In the genomic region with DNA sequence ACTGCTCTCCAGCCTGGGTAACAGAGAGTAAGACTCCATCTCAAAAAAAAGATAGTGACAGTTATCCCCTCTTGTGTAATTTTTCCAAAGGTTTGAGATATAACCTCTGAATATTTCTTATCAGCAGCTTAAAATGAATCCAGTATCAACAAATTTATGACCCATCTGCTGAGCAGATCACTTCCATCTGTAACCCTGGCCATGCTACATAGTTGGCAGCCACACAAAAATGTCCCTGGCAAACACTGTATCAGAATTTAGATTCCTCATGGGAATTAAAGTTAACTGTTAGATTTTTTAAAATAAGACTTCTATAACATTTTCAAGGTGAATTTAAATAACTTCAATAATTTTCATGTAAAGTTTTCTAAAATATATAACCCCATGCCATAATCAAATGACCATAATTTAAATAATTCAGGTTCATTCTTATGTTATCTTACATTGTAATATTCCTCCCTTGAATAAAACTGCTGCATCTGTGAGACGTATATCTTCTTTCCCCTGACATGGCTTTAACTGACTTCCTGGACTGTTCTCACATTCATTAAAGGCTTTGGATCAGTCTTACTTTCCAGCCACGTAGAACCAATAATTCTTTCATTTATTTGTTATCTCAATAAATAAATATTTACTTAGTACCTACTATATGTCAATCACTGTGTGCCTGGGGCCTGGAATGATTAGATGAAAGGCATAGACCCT, we compare ENCODE assay signal across 19 cellular contexts. TPM values are rescaled to one million over a fixed set of nuclear protein-coding genes. Genes with fewer than 3 reads are reported as not detected.
DNase-seq lines count a peak whose midpoint lies in the region; ATAC-seq and TF ChIP-seq lines count a peak whose summit lies in the region.
"Had no signal": no experiment of that assay in that cellular context is flagged by ENCODE, and none has a peak within 500 bp of the region (broad histone marks: within the 10 kb centered on the region; RNA-seq: fewer than 3 reads in every experiment).

No MANE protein-coding gene starts in this region.

- H4K20me1 ChIP-seq in osteoblast (ENCODE audit: insufficient read depth, low read length) (no peaks in the 10 kb centered on the region), hepatocyte (ENCODE audit: insufficient read depth, poor library complexity, severe bottlenecking) (no peaks in the 10 kb centered on the region)

- H3K4me1 ChIP-seq in osteoblast (ENCODE audit: insufficient read depth, low read length) (peaks cover 19% of the 10 kb centered on the region), hepatocyte (ENCODE audit: insufficient read depth) (peaks cover 7% of the 10 kb centered on the region)
- H3K4me1 ChIP-seq: foreskin keratinocyte, Peyer's patch had no signal

- H3K4me3 Mint-ChIP-seq in CD14-positive monocyte: no peak overlapping the region
- H3K4me3 Mint-ChIP-seq in activated T-helper 1 cell treated with anti-CD3 and anti-CD28 coated beads, Interleukin-12 subunit alpha, Interleukin-12 subunit beta, Interleukin-2, Interleukin-4 antibody, amounts not matched to agents 30 ng/mL and 10 ng/mL and 1 ng/mL, durations not matched to agents 14 hours and 24 hours and 36 hours: no peak overlapping the region
- H3K4me3 Mint-ChIP-seq: activated naive CD8-positive, alpha-beta T cell; type B pancreatic cell had no signal

- H3K27me3 ChIP-seq in osteoblast (ENCODE audit: insufficient read depth, low read length) (peaks cover 4% of the 10 kb centered on the region), hepatocyte (no peaks in the 10 kb centered on the region)
- H3K27me3 ChIP-seq: foreskin keratinocyte, Peyer's patch had no signal

- H3K9me3 ChIP-seq in osteoblast (ENCODE audit: low read depth, low read length): no peaks in the 10 kb centered on the region
- no peaks in the 10 kb centered on the region for H3K9me3 ChIP-seq in hepatocyte (ENCODE audit: low read depth)
- H3K9me3 ChIP-seq: Peyer's patch had no signal

- peak; percentile 71 for DNase-seq in GM03348 (ENCODE audit: low spot score)
- DNase-seq in NCI-H446 treated with DMSO at 0.1 percent for 48 hours (lab: John Stamatoyannopoulos, UW): peak; percentile 10
- peak; percentile 68 for DNase-seq in cerebellum (ENCODE audit: low spot score)
- DNase-seq in osteoblast (ENCODE audit: insufficient read length, low spot score, missing footprints): peak; percentile 77
- no peak for DNase-seq in hepatocyte (ENCODE audit: low spot score)
- no peak for DNase-seq in CD14-positive monocyte (ENCODE audit: low spot score)
- DNase-seq in left lobe of liver (ENCODE audit: low spot score): no peak
- DNase-seq in activated T-helper 1 cell treated with anti-CD3 and anti-CD28 coated beads, Interleukin-12 subunit alpha, Interleukin-12 subunit beta, Interleukin-2, Interleukin-4 antibody, amounts not matched to agents 30 ng/mL and 10 ng/mL and 1 ng/mL, durations not matched to agents 14 hours and 24 hours and 36 hours (ENCODE audit: low spot score): no peak
- DNase-seq: activated CD4-positive, alpha-beta T cell treated with anti-CD3 and anti-CD28 coated beads, Interleukin-2, amount 50 U/mL, for 48 hours; activated T-cell treated with anti-CD3 and anti-CD28 coated beads, Interleukin-2, amount 50 U/mL, for 1 hour; DND-41; effector CD8-positive, alpha-beta T cell; foreskin keratinocyte; midbrain; NCI-H82; Peyer's patch; stimulated activated naive CD4-positive, alpha-beta T cell treated with Interleukin-2 at 50 U/mL for 16 hours had no signal

- no peak overlapping the region for H3K27ac ChIP-seq in osteoblast (ENCODE audit: low read depth, low read length)
- H3K27ac ChIP-seq in hepatocyte: no peak overlapping the region
- H3K27ac ChIP-seq: foreskin keratinocyte, Peyer's patch had no signal

- ATAC-seq in left lobe of liver: no peak
- ATAC-seq: foreskin keratinocyte had no signal

- H3K36me3 Mint-ChIP-seq in CD14-positive monocyte: no peaks in the 10 kb centered on the region
- peaks cover 3% of the 10 kb centered on the region for H3K36me3 Mint-ChIP-seq in activated T-helper 1 cell treated with anti-CD3 and anti-CD28 coated beads, Interleukin-12 subunit alpha, Interleukin-12 subunit beta, Interleukin-2, Interleukin-4 antibody, amounts not matched to agents 30 ng/mL and 10 ng/mL and 1 ng/mL, durations not matched to agents 14 hours and 24 hours and 36 hours (ENCODE audit: low read depth)
- H3K36me3 Mint-ChIP-seq: activated naive CD8-positive, alpha-beta T cell; type B pancreatic cell had no signal

- H3K36me3 ChIP-seq in osteoblast (ENCODE audit: insufficient read depth, low read length) (no peaks in the 10 kb centered on the region), hepatocyte (replicated peaks; ENCODE audit: insufficient read depth, low read depth) (no peaks in the 10 kb centered on the region)
- H3K36me3 ChIP-seq: Peyer's patch had no signal

- H3K4me3 ChIP-seq in osteoblast (ENCODE audit: insufficient read depth, low read length): no peak overlapping the region
- H3K4me3 ChIP-seq in hepatocyte: no peak overlapping the region
- H3K4me3 ChIP-seq: Peyer's patch had no signal

- intact Hi-C loops in CD14-positive monocyte (cut with micrococcal nuclease): no loop called here
- intact Hi-C loops in activated T-helper 1 cell treated with anti-CD3 and anti-CD28 coated beads, Interleukin-12 subunit alpha, Interleukin-12 subunit beta, Interleukin-2, Interleukin-4 antibody, amounts not matched to agents 30 ng/mL and 10 ng/mL and 1 ng/mL, durations not matched to agents 14 hours and 24 hours and 36 hours (cut with micrococcal nuclease): no loop called here

- peaks cover 10% of the 10 kb centered on the region for H3K4me1 Mint-ChIP-seq in CD14-positive monocyte
- H3K4me1 Mint-ChIP-seq in activated T-helper 1 cell treated with anti-CD3 and anti-CD28 coated beads, Interleukin-12 subunit alpha, Interleukin-12 subunit beta, Interleukin-2, Interleukin-4 antibody, amounts not matched to agents 30 ng/mL and 10 ng/mL and 1 ng/mL, durations not matched to agents 14 hours and 24 hours and 36 hours (ENCODE audit: low read depth): peaks cover 16% of the 10 kb centered on the region

- 31% methylated on average over 2 of the region's 2 CpGs for WGBS in hepatocyte (ENCODE audit: low lambda C conversion rate, missing lambda C conversion rate)

- TF ChIP-seq CTCF in osteoblast (IDR thresholded peaks at IDR 0.05; ENCODE audit: extremely low read depth, low read depth, low read length): no peak
- no peak for TF ChIP-seq CTCF in hepatocyte (IDR thresholded peaks at IDR 0.05; ENCODE audit: poor library complexity)
- no peak for TF ChIP-seq CTCF in CD14-positive monocyte (IDR thresholded peaks at IDR 0.05)

- H2AFZ ChIP-seq in osteoblast (ENCODE audit: low read length) (no peak overlapping the region), hepatocyte (no peak overlapping the region)

- H3K9me3 Mint-ChIP-seq in CD14-positive monocyte: peaks cover 0 to 4% (median 0%) of the 10 kb centered on the region in 7 donors
- no peaks in the 10 kb centered on the region for H3K9me3 Mint-ChIP-seq in activated T-helper 1 cell treated with anti-CD3 and anti-CD28 coated beads, Interleukin-12 subunit alpha, Interleukin-12 subunit beta, Interleukin-2, Interleukin-4 antibody, amounts not matched to agents 30 ng/mL and 10 ng/mL and 1 ng/mL, durations not matched to agents 14 hours and 24 hours and 36 hours

- no peaks in the 10 kb centered on the region for H3K9me2 ChIP-seq in hepatocyte (replicated peaks; ENCODE audit: insufficient read depth)

- H3K79me2 ChIP-seq in osteoblast (ENCODE audit: insufficient read depth, low read length) (peaks cover 7% of the 10 kb centered on the region), hepatocyte (peaks cover 12% of the 10 kb centered on the region)

- H3K4me2 ChIP-seq in osteoblast (ENCODE audit: insufficient read depth, low read length) (no peak overlapping the region), hepatocyte (no peak overlapping the region)

- H3K27me3 Mint-ChIP-seq in CD14-positive monocyte (ENCODE audit: low read depth in 3 of 3): peaks cover 0 to 10% (median 10%) of the 10 kb centered on the region in 3 donors
- peaks cover 12% of the 10 kb centered on the region for H3K27me3 Mint-ChIP-seq in activated T-helper 1 cell treated with anti-CD3 and anti-CD28 coated beads, Interleukin-12 subunit alpha, Interleukin-12 subunit beta, Interleukin-2, Interleukin-4 antibody, amounts not matched to agents 30 ng/mL and 10 ng/mL and 1 ng/mL, durations not matched to agents 14 hours and 24 hours and 36 hours (ENCODE audit: insufficient read depth)

- no peak overlapping the region for H3K27ac Mint-ChIP-seq in CD14-positive monocyte
- H3K27ac Mint-ChIP-seq in activated T-helper 1 cell treated with anti-CD3 and anti-CD28 coated beads, Interleukin-12 subunit alpha, Interleukin-12 subunit beta, Interleukin-2, Interleukin-4 antibody, amounts not matched to agents 30 ng/mL and 10 ng/mL and 1 ng/mL, durations not matched to agents 14 hours and 24 hours and 36 hours: no peak overlapping the region
- H3K27ac Mint-ChIP-seq: activated naive CD8-positive, alpha-beta T cell; type B pancreatic cell had no signal

RNA-seq across cellular contexts. Expression of a gene that starts 5.3 kb away (rescaled TPM):
- total RNA-seq in cerebellum (25.0 TPM), osteoblast (14.1 and 19.7 TPM in 2 replicates), hepatocyte (26.1 and 27.9 TPM in 2 replicates), left lobe of liver (12.0 TPM)
- polyA plus RNA-seq in hepatocyte (30.1 and 41.4 TPM in 2 replicates), CD14-positive monocyte (1 to 10 TPM; 4.9 to 8.3 TPM)
- 94.4 and 99.8 TPM in 2 replicates for total RNA-seq in activated T-helper 1 cell treated with anti-CD3 and anti-CD28 coated beads, Interleukin-12 subunit alpha, Interleukin-12 subunit beta, Interleukin-2, Interleukin-4 antibody, amounts not matched to agents 30 ng/mL and 10 ng/mL and 1 ng/mL, durations not matched to agents 14 hours and 24 hours and 36 hours

RNA-seq across cellular contexts. Expression of a gene that starts 25.9 kb away (rescaled TPM):
- total RNA-seq in cerebellum: 17.2 TPM
- total RNA-seq in osteoblast: 4.7 and 5.3 TPM in 2 replicates
- 4.4 and 4.7 TPM in 2 replicates for total RNA-seq in hepatocyte
- 3.0 and 3.8 TPM in 2 replicates for polyA plus RNA-seq in hepatocyte
- polyA plus RNA-seq in CD14-positive monocyte: 10 to 100 TPM; 13.4 to 14.5 TPM
- total RNA-seq in left lobe of liver: 0.58 TPM
- total RNA-seq in activated T-helper 1 cell treated with anti-CD3 and anti-CD28 coated beads, Interleukin-12 subunit alpha, Interleukin-12 subunit beta, Interleukin-2, Interleukin-4 antibody, amounts not matched to agents 30 ng/mL and 10 ng/mL and 1 ng/mL, durations not matched to agents 14 hours and 24 hours and 36 hours: 17.9 and 20.7 TPM in 2 replicates

RNA-seq across cellular contexts. Expression of a gene that starts 25.9 kb away (rescaled TPM):
- total RNA-seq in cerebellum (0.18 TPM), osteoblast (not detected in 2 replicates), hepatocyte (not detected in 2 replicates), left lobe of liver (not detected)
- polyA plus RNA-seq in hepatocyte (not detected in 2 replicates), CD14-positive monocyte (not detected)
- 0.05 TPM in 1 of 2 replicates, not detected in the other for total RNA-seq in activated T-helper 1 cell treated with anti-CD3 and anti-CD28 coated beads, Interleukin-12 subunit alpha, Interleukin-12 subunit beta, Interleukin-2, Interleukin-4 antibody, amounts not matched to agents 30 ng/mL and 10 ng/mL and 1 ng/mL, durations not matched to agents 14 hours and 24 hours and 36 hours
- total RNA-seq: foreskin keratinocyte, Peyer's patch had no signal

RNA-seq across cellular contexts. Expression of a gene that starts 59.7 kb away (rescaled TPM):
- 45.5 TPM for total RNA-seq in cerebellum
- 63.1 and 68.4 TPM in 2 replicates for total RNA-seq in osteoblast
- 55.7 and 77.5 TPM in 2 replicates for total RNA-seq in hepatocyte
- polyA plus RNA-seq in hepatocyte: 25.0 and 35.2 TPM in 2 replicates
- 10 to 100 TPM; 48.3 to 56.2 TPM for polyA plus RNA-seq in CD14-positive monocyte
- 16.2 TPM for total RNA-seq in left lobe of liver
- total RNA-seq in activated T-helper 1 cell treated with anti-CD3 and anti-CD28 coated beads, Interleukin-12 subunit alpha, Interleukin-12 subunit beta, Interleukin-2, Interleukin-4 antibody, amounts not matched to agents 30 ng/mL and 10 ng/mL and 1 ng/mL, durations not matched to agents 14 hours and 24 hours and 36 hours: 39.6 and 42.4 TPM in 2 replicates

Comparison
In these comparisons a context has a peak if more than half of its experiments do, and no peak if none do; other contexts are left out.
1. DNase-seq: peak in GM03348 (single experiment), NCI-H446 treated with DMSO at 0.1 percent for 48 hours (single experiment), cerebellum (single experiment) and osteoblast (single experiment); none in hepatocyte (single experiment), CD14-positive monocyte (single experiment), left lobe of liver (single experiment) and activated T-helper 1 cell treated with anti-CD3 and anti-CD28 coated beads, Interleukin-12 subunit alpha, Interleukin-12 subunit beta, Interleukin-2, Interleukin-4 antibody, amounts not matched to agents 30 ng/mL and 10 ng/mL and 1 ng/mL, durations not matched to agents 14 hours and 24 hours and 36 hours (single experiment).